ENCODE assay signal across 12 cellular contexts in genomic region chr20:33441142-33441955, GRCh38. TPM values are rescaled to one million over a fixed set of nuclear protein-coding genes. Genes with fewer than 3 reads are reported as not detected.
DNase-seq lines count a peak whose midpoint lies in the region; ATAC-seq and TF ChIP-seq lines count a peak whose summit lies in the region.
"Had no signal": no experiment of that assay in that cellular context is flagged by ENCODE, and none has a peak within 500 bp of the region (broad histone marks: within the 10 kb centered on the region; RNA-seq: fewer than 3 reads in every experiment).

No MANE protein-coding gene starts in this region.

- no peaks in the 10 kb centered on the region for H3K36me3 ChIP-seq in testis (ENCODE audit: low read depth, missing control alignments)

- peak overlapping the region; percentile 50 for H3K27ac Mint-ChIP-seq in activated CD4-positive, alpha-beta T cell treated with anti-CD3 and anti-CD28 coated beads, Interleukin-2, amount 10 ng/mL, durations not matched to agents 7 days and 5 days
- peak overlapping the region in 1 of 2 donors; percentile 44 for H3K27ac Mint-ChIP-seq in T-cell
- no peak overlapping the region for H3K27ac Mint-ChIP-seq in activated CD8-positive, alpha-beta T cell treated with anti-CD3 and anti-CD28 coated beads for 36 hours

- H3K27me3 Mint-ChIP-seq in activated CD4-positive, alpha-beta T cell treated with anti-CD3 and anti-CD28 coated beads, Interleukin-2, amount 10 ng/mL, durations not matched to agents 7 days and 5 days, result peaks cover 9% of the 10 kb centered on the region
- no peaks in the 10 kb centered on the region for H3K27me3 Mint-ChIP-seq in T-cell
- no peaks in the 10 kb centered on the region for H3K27me3 Mint-ChIP-seq in activated CD8-positive, alpha-beta T cell treated with anti-CD3 and anti-CD28 coated beads for 36 hours

- no peaks in the 10 kb centered on the region for H3K27me3 ChIP-seq in layer of hippocampus (ENCODE audit: control insufficient read depth, insufficient read depth, low read length)
- H3K27me3 ChIP-seq in testis, result no peaks in the 10 kb centered on the region

- CTCF ChIA-PET in activated CD4-positive, alpha-beta T cell treated with anti-CD3 and anti-CD28 coated beads, Interleukin-2, amount 10 ng/mL, durations not matched to agents 7 days and 5 days (lab: Charles Lee), result no interaction called here
- CTCF ChIA-PET in T-cell (lab: Charles Lee), result no interaction called here
- CTCF ChIA-PET in activated CD8-positive, alpha-beta T cell treated with anti-CD3 and anti-CD28 coated beads for 36 hours (lab: Charles Lee), result no interaction called here

- POLR2A ChIA-PET in activated CD4-positive, alpha-beta T cell treated with anti-CD3 and anti-CD28 coated beads, Interleukin-2, amount 10 ng/mL, durations not matched to agents 7 days and 5 days (lab: Charles Lee), result no interaction called here
- POLR2A ChIA-PET in T-cell (lab: Charles Lee), result no interaction called here
- POLR2A ChIA-PET in activated CD8-positive, alpha-beta T cell treated with anti-CD3 and anti-CD28 coated beads for 36 hours (lab: Charles Lee), result interaction anchor here (1.1 kb wide), 1 partner anchor 272 kb away, joined by 3 read pairs; no protein-coding TSS in a partner anchor

- DNase-seq in activated CD4-positive, alpha-beta T cell treated with anti-CD3 and anti-CD28 coated beads, Interleukin-2, amount 10 ng/mL, durations not matched to agents 7 days and 5 days, result no peak
- no peak for DNase-seq in activated CD4-positive, alpha-beta T cell treated with anti-CD3 and anti-CD28 coated beads, Interleukin-2, amount 50 U/mL, for 4 hours
- DNase-seq in T-cell (no peak), testis (peak; percentile 83)
- DNase-seq in activated naive CD4-positive, alpha-beta T cell treated with Interleukin-2 at 50 U/mL for 16 hours, result no peak
- DNase-seq in stimulated activated CD4-positive, alpha-beta T cell treated with anti-CD3 and anti-CD28 coated beads, Interleukin-1b, Interleukin-23, amount 100 ng/mL, for 48 hours, result no peak
- DNase-seq in activated CD8-positive, alpha-beta T cell treated with anti-CD3 and anti-CD28 coated beads for 36 hours, result no peak
- DNase-seq: glutamatergic neuron, HCEC 1CT, NCI-H1092 treated with DMSO at 0.1 percent for 48 hours, NCI-H526 had no signal

- no peaks in the 10 kb centered on the region for H3K36me3 Mint-ChIP-seq in activated CD4-positive, alpha-beta T cell treated with anti-CD3 and anti-CD28 coated beads, Interleukin-2, amount 10 ng/mL, durations not matched to agents 7 days and 5 days (ENCODE audit: low read depth)
- H3K36me3 Mint-ChIP-seq in T-cell, result no peaks in the 10 kb centered on the region
- H3K36me3 Mint-ChIP-seq in activated CD8-positive, alpha-beta T cell treated with anti-CD3 and anti-CD28 coated beads for 36 hours (ENCODE audit: low read depth), result no peaks in the 10 kb centered on the region

- WGBS in testis, 2 donors, result 30 to 51% methylated on average over 7 of the region's 7 CpGs

- no peaks in the 10 kb centered on the region for H3K9me3 ChIP-seq in testis

- H3K4me1 ChIP-seq in testis, result peaks cover 33% of the 10 kb centered on the region

- TF ChIP-seq POLR2A in testis (IDR thresholded peaks at IDR 0.05), result no peak

- no peak overlapping the region for H3K4me3 Mint-ChIP-seq in activated CD4-positive, alpha-beta T cell treated with anti-CD3 and anti-CD28 coated beads, Interleukin-2, amount 10 ng/mL, durations not matched to agents 7 days and 5 days
- H3K4me3 Mint-ChIP-seq in T-cell, result peak overlapping the region in 2 of 3 donors; percentile 34 to 78
- H3K4me3 Mint-ChIP-seq in activated CD8-positive, alpha-beta T cell treated with anti-CD3 and anti-CD28 coated beads for 36 hours, result no peak overlapping the region

- no peak overlapping the region for H3K4me3 ChIP-seq in testis

- no peak for TF ChIP-seq CTCF in testis (IDR thresholded peaks at IDR 0.05)
- TF ChIP-seq CTCF in activated CD8-positive, alpha-beta T cell treated with anti-CD3 and anti-CD28 coated beads for 36 hours (IDR thresholded peaks at IDR 0.05), result no peak

- no peak for ATAC-seq in T-cell (replicated peaks in 1 of 4)
- ATAC-seq in activated CD8-positive, alpha-beta T cell treated with anti-CD3 and anti-CD28 coated beads for 36 hours, result no peak

- peak overlapping the region; percentile 78 for H3K27ac ChIP-seq in layer of hippocampus (ENCODE audit: low read depth, low read length)
- peak overlapping the region in 1 of 2 donors; percentile 88 for H3K27ac ChIP-seq in testis

- intact Hi-C loops in testis (cut with DNase I; ENCODE audit: low total_unique reads), result no loop called here
- intact Hi-C loops in activated CD8-positive, alpha-beta T cell treated with anti-CD3 and anti-CD28 coated beads for 36 hours (cut with micrococcal nuclease), result no loop called here

- H3K9me3 Mint-ChIP-seq in activated CD4-positive, alpha-beta T cell treated with anti-CD3 and anti-CD28 coated beads, Interleukin-2, amount 10 ng/mL, durations not matched to agents 7 days and 5 days, result no peaks in the 10 kb centered on the region
- no peaks in the 10 kb centered on the region for H3K9me3 Mint-ChIP-seq in T-cell
- no peaks in the 10 kb centered on the region for H3K9me3 Mint-ChIP-seq in activated CD8-positive, alpha-beta T cell treated with anti-CD3 and anti-CD28 coated beads for 36 hours

- peaks cover 27% of the 10 kb centered on the region for H3K4me1 Mint-ChIP-seq in activated CD4-positive, alpha-beta T cell treated with anti-CD3 and anti-CD28 coated beads, Interleukin-2, amount 10 ng/mL, durations not matched to agents 7 days and 5 days
- peaks cover 21 to 27% (median 26%) of the 10 kb centered on the region in 3 donors for H3K4me1 Mint-ChIP-seq in T-cell
- peaks cover 12% of the 10 kb centered on the region for H3K4me1 Mint-ChIP-seq in activated CD8-positive, alpha-beta T cell treated with anti-CD3 and anti-CD28 coated beads for 36 hours (ENCODE audit: low read depth)

RNA-seq across cellular contexts. Expression of gene SNTA1, which starts 2.2 kb away (rescaled TPM):
- total RNA-seq in activated CD4-positive, alpha-beta T cell treated with anti-CD3 and anti-CD28 coated beads, Interleukin-2, amount 10 ng/mL, durations not matched to agents 7 days and 5 days, result 1 to 10 TPM; 7.8 to 9.5 TPM
- total RNA-seq in T-cell, result 1 to 10 TPM; 4.4 to 7.8 (median 5.5) TPM
- 100 to 1,000 TPM in 1 of 2 donors, 10 to 100 TPM in 1; 96.8 to 135 TPM for total RNA-seq in testis
- polyA plus RNA-seq in testis (ENCODE audit: insufficient read depth, low read depth, low replicate concordance), result 28.0 TPM
- 1 to 10 TPM; 5.6 to 5.8 TPM for total RNA-seq in activated CD8-positive, alpha-beta T cell treated with anti-CD3 and anti-CD28 coated beads for 36 hours

RNA-seq across cellular contexts. Expression of gene CDK5RAP1, which starts 40.0 kb away (rescaled TPM):
- 10 to 100 TPM; 27.2 to 33.1 TPM for total RNA-seq in activated CD4-positive, alpha-beta T cell treated with anti-CD3 and anti-CD28 coated beads, Interleukin-2, amount 10 ng/mL, durations not matched to agents 7 days and 5 days
- 10 to 100 TPM; 42.1 to 54.3 (median 49.1) TPM for total RNA-seq in T-cell
- total RNA-seq in testis, result 10 to 100 TPM; 30.8 to 35.9 TPM
- polyA plus RNA-seq in testis (ENCODE audit: insufficient read depth, low read depth, low replicate concordance), result 36.6 TPM
- 10 to 100 TPM; 35.4 to 38.2 TPM for total RNA-seq in activated CD8-positive, alpha-beta T cell treated with anti-CD3 and anti-CD28 coated beads for 36 hours

RNA-seq across cellular contexts. Expression of gene CBFA2T2, which starts 48.5 kb away (rescaled TPM):
- 10 to 100 TPM; 17.3 to 21.8 TPM for total RNA-seq in activated CD4-positive, alpha-beta T cell treated with anti-CD3 and anti-CD28 coated beads, Interleukin-2, amount 10 ng/mL, durations not matched to agents 7 days and 5 days
- 10 to 100 TPM; 25.2 to 34.2 (median 31.0) TPM for total RNA-seq in T-cell
- 10 to 100 TPM; 33.1 to 39.2 TPM for total RNA-seq in testis
- 25.2 TPM for polyA plus RNA-seq in testis (ENCODE audit: insufficient read depth, low read depth, low replicate concordance)
- total RNA-seq in activated CD8-positive, alpha-beta T cell treated with anti-CD3 and anti-CD28 coated beads for 36 hours, result 10 to 100 TPM; 10.2 to 10.9 TPM

Comparison
In these comparisons a context has a peak if more than half of its experiments do, and no peak if none do; other contexts are left out.
1. H3K4me3 Mint-ChIP-seq: peak in T-cell (2 of 3); none in activated CD4-positive, alpha-beta T cell treated with anti-CD3 and anti-CD28 coated beads, Interleukin-2, amount 10 ng/mL, durations not matched to agents 7 days and 5 days (single experiment) and activated CD8-positive, alpha-beta T cell treated with anti-CD3 and anti-CD28 coated beads for 36 hours (single experiment).
2. RNA of gene SNTA1, which starts 2.2 kb away (total RNA-seq): 96.8 to 135 TPM in testis; 7.8 to 9.5 TPM in activated CD4-positive, alpha-beta T cell treated with anti-CD3 and anti-CD28 coated beads, Interleukin-2, amount 10 ng/mL, durations not matched to agents 7 days and 5 days, 5.6 to 5.8 TPM in activated CD8-positive, alpha-beta T cell treated with anti-CD3 and anti-CD28 coated beads for 36 hours and 4.4 to 7.8 TPM in T-cell; every median in the first group is over 4 times any median in the second.